ENCODE assay signal across 8 cellular contexts in genomic region chr17:44222112-44222869, GRCh38. TPM values are rescaled to one million over a fixed set of nuclear protein-coding genes. Genes with fewer than 3 reads are reported as not detected.
A peak's percentile ranks its signal among the peaks of the same experiment; 100 is the strongest.
DNase-seq lines count a peak whose midpoint lies in the region; ATAC-seq and TF ChIP-seq lines count a peak whose summit lies in the region.

No MANE protein-coding gene starts in this region.

- CTCF ChIA-PET in SK-N-SH (lab: Yijun Ruan, JAX) (interaction anchor here (0.9 to 5.5 kb wide), 13 partner anchors 12 to 129 kb away, joined by 4 to 37 read pairs (median 6); partner anchors contain the start of genes RUNDC3A, SLC25A39 and TMUB2), MCF 10A (lab: Yijun Ruan, JAX) (interaction anchor here (0.6 to 1.6 kb wide), 12 partner anchors 30 to 927 kb away, joined by 3 to 6 read pairs (median 3); no protein-coding TSS in a partner anchor)

- no peaks in the 10 kb centered on the region for H3K9me2 ChIP-seq in SK-N-SH

- 4% methylated on average over 31 of the region's 36 CpGs for WGBS in SK-N-SH (ENCODE audit: low lambda C conversion rate)

- peak overlapping the region; percentile 98 for H3K4me3 Mint-ChIP-seq in MCF 10A (ENCODE audit: unreplicated experiment)

- H3K4me1 ChIP-seq in SK-N-SH (ENCODE audit: control insufficient read depth in 1 of 2, insufficient read depth in 2 of 2, low read depth in 1 of 2, low read length in 1 of 2) = peaks cover 18 to 27% of the 10 kb centered on the region in 2 experiments

- no peak overlapping the region for H2AFZ ChIP-seq in SK-N-SH (ENCODE audit: low read depth)

- POLR2A ChIA-PET in SK-N-SH (lab: Yijun Ruan, JAX) = interaction anchor here (1.0 to 3.5 kb wide), 3 partner anchors 18 to 98 kb away, joined by 4 to 34 read pairs (median 14); partner anchors contain the start of gene RUNDC3A
- POLR2A ChIA-PET in MCF 10A (lab: Yijun Ruan, JAX) = interaction anchor here (0.8 to 7.4 kb wide), 18 partner anchors 9 to 280 kb away, joined by 3 to 65 read pairs (median 10); partner anchors contain the start of genes ATXN7L3, GPATCH8, GRN and RUNDC3A

- no peak; a peak in 1 of 4 replicates for TF ChIP-seq EP300 in SK-N-SH (IDR thresholded peaks at IDR 0.05; ENCODE audit: borderline replicate concordance in 1 of 2, low read depth in 1 of 2, low read length in 1 of 2)

- TF ChIP-seq RAD21 in SK-N-SH (IDR thresholded peaks at IDR 0.05; ENCODE audit: low read length) = peak; percentile 13; the same call in 1 of the 2 replicates

- peaks cover 9% of the 10 kb centered on the region for H4K20me1 ChIP-seq in SK-N-SH (ENCODE audit: insufficient read depth)

- H3K27ac Mint-ChIP-seq in MCF 10A (ENCODE audit: low read depth, unreplicated experiment) = peak overlapping the region; percentile 76

- H3K9me3 Mint-ChIP-seq in MCF 10A (ENCODE audit: unreplicated experiment) = no peaks in the 10 kb centered on the region

- peaks cover under 1 to 3% of the 10 kb centered on the region in 2 experiments for H3K36me3 ChIP-seq in SK-N-SH (replicated peaks in 1 of 2; ENCODE audit: control insufficient read depth in 1 of 2, insufficient read depth in 2 of 2, low read length in 1 of 2)

- peak overlapping the region; percentile 85 for H3K4me2 ChIP-seq in SK-N-SH

- peaks cover 29% of the 10 kb centered on the region for H3K79me2 ChIP-seq in SK-N-SH (ENCODE audit: insufficient read depth)

- H3K4me1 Mint-ChIP-seq in MCF 10A (ENCODE audit: insufficient read depth, unreplicated experiment) = peaks cover 22% of the 10 kb centered on the region

- no peaks in the 10 kb centered on the region for H3K27me3 Mint-ChIP-seq in MCF 10A (ENCODE audit: insufficient read depth, unreplicated experiment)

- no TSS peak for BruUV-seq in MCF 10A (replicated peaks; lab: Mats Ljungman, UMichigan)

- peak overlapping the region; percentile 97; the same call in 1 of the 2 replicates for H3K9ac ChIP-seq in SK-N-SH

- H3F3A ChIP-seq in SK-N-SH (replicated peaks; ENCODE audit: insufficient read depth) = peaks cover 37% of the 10 kb centered on the region

- TF ChIP-seq CTCF in SK-N-SH (IDR thresholded peaks at IDR 0.05) = peak; percentile 39
- no peak for TF ChIP-seq CTCF in MCF 10A (IDR thresholded peaks at IDR 0.05; ENCODE audit: unreplicated experiment)

- peak overlapping the region; percentile 87 to 97 for H3K27ac ChIP-seq in SK-N-SH (ENCODE audit: low read depth in 2 of 2, low read length in 1 of 2)

- no peaks in the 10 kb centered on the region for H3K27me3 ChIP-seq in SK-N-SH (ENCODE audit: insufficient read depth)

- H3K4me3 ChIP-seq in SK-N-SH (ENCODE audit: low read depth in 2 of 2, low read length in 1 of 2) = peak overlapping the region; percentile 76 to 91
- peak overlapping the region; percentile 67 for H3K4me3 ChIP-seq in iPS-11a (ENCODE audit: low read depth, low read length)

- DNase-seq in GDM1 (lab: John Stamatoyannopoulos, UW) (peak; percentile 20), NAMALWA (ENCODE audit: low spot score) (peak; percentile 33), SK-N-SH (peak; percentile 87), MCF 10A (ENCODE audit: unreplicated experiment) (peak; percentile 72), putamen (ENCODE audit: low spot score) (peak; percentile 87), OCI-M2 (lab: John Stamatoyannopoulos, UW; ENCODE audit: unreplicated experiment) (no peak)

- ATAC-seq in GM19467 (IDR thresholded peaks at IDR 0.05; ENCODE audit: unreplicated experiment) = no peak

- intact Hi-C loops in MCF 10A (cut with micrococcal nuclease) = no loop called here

- H3K36me3 Mint-ChIP-seq in MCF 10A (ENCODE audit: insufficient read depth, unreplicated experiment) = peaks cover 12% of the 10 kb centered on the region

- H3K9me3 ChIP-seq in SK-N-SH = no peaks in the 10 kb centered on the region

TF ChIP-seq in SK-N-SH, 30 proteins besides CTCF, POLR2A, EP300 and RAD21:
- TF ChIP-seq TCF12 (IDR thresholded peaks at IDR 0.05) (peak; percentile 16; the same call in 1 of the 2 replicates), TAF1 (IDR thresholded peaks at IDR 0.05; ENCODE audit: borderline replicate concordance, low read depth, low read length) (peak; percentile 47; the same call in 1 of the 2 replicates), CHD2 (IDR thresholded peaks at IDR 0.05; ENCODE audit: low read length, partially characterized antibody) (no peak), NFIC (IDR thresholded peaks at IDR 0.05; ENCODE audit: borderline replicate concordance) (0 out of 2 replicates have a peak, but pooled peaks have one; percentile 22), POLR2AphosphoS5 (IDR thresholded peaks at IDR 0.05; ENCODE audit: low read depth, low read length) (peak; percentile 30; the same call in 1 of the 2 replicates), FOSL2 (IDR thresholded peaks at IDR 0.05; ENCODE audit: borderline replicate concordance, low read depth) (no peak), MEF2A (IDR thresholded peaks at IDR 0.05; ENCODE audit: borderline replicate concordance, low read depth) (peak; percentile 10; the same call in 1 of the 2 replicates), RCOR1 (IDR thresholded peaks at IDR 0.05; ENCODE audit: low read length) (no peak), GATA2 (CRISPR knock-in tag; IDR thresholded peaks at IDR 0.05) (no peak), RFX5 (IDR thresholded peaks at IDR 0.05; ENCODE audit: low read length) (peak; percentile 81), REST (IDR thresholded peaks at IDR 0.05; ENCODE audit: low read depth, low read length) (0 out of 2 replicates have a peak, but pooled peaks have one; percentile 7), MXI1 (IDR thresholded peaks at IDR 0.05; ENCODE audit: low read depth, low read length) (peak; percentile 19; the same call in 1 of the 2 replicates)

RNA-seq across cellular contexts. Expression of gene UBTF, which starts 2.8 kb away (rescaled TPM):
- polyA plus RNA-seq in SK-N-SH (2012; rRNA removed) = 33.4 and 37.2 TPM in 2 replicates
- 32.7 and 34.7 TPM in 2 replicates for polyA plus RNA-seq in SK-N-SH (2012; cell fraction: cytosol; rRNA removed)
- polyA plus RNA-seq in SK-N-SH (2012; cell fraction: nucleus; rRNA removed) = 51.1 and 56.2 TPM in 2 replicates
- total RNA-seq in MCF 10A (2022) = 71.4 and 79.7 TPM in 2 replicates

RNA-seq across cellular contexts. Expression of gene ATXN7L3, which starts 22.6 kb away (rescaled TPM):
- polyA plus RNA-seq in SK-N-SH (2012; rRNA removed) = 47.7 and 57.9 TPM in 2 replicates
- polyA plus RNA-seq in SK-N-SH (2012; cell fraction: cytosol; rRNA removed) = 40.2 and 42.2 TPM in 2 replicates
- 140 and 171 TPM in 2 replicates for polyA plus RNA-seq in SK-N-SH (2012; cell fraction: nucleus; rRNA removed)
- 65.7 and 74.8 TPM in 2 replicates for total RNA-seq in MCF 10A (2022)

RNA-seq across cellular contexts. Expression of gene TMUB2, which starts 35.5 kb away (rescaled TPM):
- 49.5 and 62.2 TPM in 2 replicates for polyA plus RNA-seq in SK-N-SH (2012; rRNA removed)
- polyA plus RNA-seq in SK-N-SH (2012; cell fraction: cytosol; rRNA removed) = 22.1 and 29.1 TPM in 2 replicates
- 195 and 198 TPM in 2 replicates for polyA plus RNA-seq in SK-N-SH (2012; cell fraction: nucleus; rRNA removed)
- 26.5 and 37.7 TPM in 2 replicates for total RNA-seq in MCF 10A (2022)

RNA-seq across cellular contexts. Expression of gene SLC4A1, which starts 45.6 kb away (rescaled TPM):
- polyA plus RNA-seq in SK-N-SH (2012; rRNA removed) = not detected in 2 replicates
- not detected in 2 replicates for polyA plus RNA-seq in SK-N-SH (2012; cell fraction: cytosol; rRNA removed)
- polyA plus RNA-seq in SK-N-SH (2012; cell fraction: nucleus; rRNA removed) = 0.08 TPM in 1 of 2 replicates, not detected in the other
- total RNA-seq in MCF 10A (2022) = not detected in 2 replicates

RNA-seq across cellular contexts. Expression of gene ASB16, which starts 51.8 kb away (rescaled TPM):
- not detected in 2 replicates for polyA plus RNA-seq in SK-N-SH (2012; rRNA removed)
- 0.01 and 0.03 TPM in 2 replicates for polyA plus RNA-seq in SK-N-SH (2012; cell fraction: cytosol; rRNA removed)
- 0.14 TPM in 2 replicates for polyA plus RNA-seq in SK-N-SH (2012; cell fraction: nucleus; rRNA removed)
- total RNA-seq in MCF 10A (2022) = not detected in 2 replicates
